Comparison of ENCODE assay signal across 19 cellular contexts in genomic region chr9:134418986-134419683, GRCh38.
DNase-seq lines count a peak whose midpoint lies in the region; ATAC-seq and TF ChIP-seq lines count a peak whose summit lies in the region.
"Had no signal": no experiment of that assay in that cellular context is flagged by ENCODE, and none has a peak within 500 bp of the region (broad histone marks: within the 10 kb centered on the region; RNA-seq: fewer than 3 reads in every experiment).

No MANE protein-coding gene starts in this region.

- peaks cover 63% of the 10 kb centered on the region for H3K4me1 ChIP-seq in psoas muscle

- H3K9me3 Mint-ChIP-seq in activated T-cell treated with anti-CD3 and anti-CD28 coated beads, Interleukin-2, amount 50 U/mL, for 72 hours: no peaks in the 10 kb centered on the region
- H3K9me3 Mint-ChIP-seq in endothelial cell (ENCODE audit: unreplicated experiment): no peaks in the 10 kb centered on the region
- no peaks in the 10 kb centered on the region for H3K9me3 Mint-ChIP-seq in activated naive CD8-positive, alpha-beta T cell treated with anti-CD3 and anti-CD28 coated beads, Interleukin-2, amount 50 U/mL, for 24 hours
- H3K9me3 Mint-ChIP-seq: CD4-positive, CD25-positive, alpha-beta regulatory T cell; memory B cell; naive B cell; T-helper 1 cell treated with Interleukin-12 subunit alpha and Interleukin-12 subunit beta and Interleukin-4 antibody, amounts not matched to agents 30 μg/mL and 1 μg/mL, for 36 hours had no signal

- intact Hi-C loops in dorsolateral prefrontal cortex (cut with DNase I) (no loop called here), psoas muscle (cut with DNase I) (no loop called here)

- H3K27ac ChIP-seq in dorsolateral prefrontal cortex (peak overlapping the region in 42 of 59 donors; percentile 8 to 78 (median 52)), psoas muscle (peak overlapping the region; percentile 84)
- H3K27ac ChIP-seq: HL-60 had no signal

- no peaks in the 10 kb centered on the region for H3K27me3 Mint-ChIP-seq in activated T-cell treated with anti-CD3 and anti-CD28 coated beads, Interleukin-2, amount 50 U/mL, for 72 hours (ENCODE audit: low read depth)
- H3K27me3 Mint-ChIP-seq in endothelial cell (ENCODE audit: unreplicated experiment): peaks cover 14% of the 10 kb centered on the region
- no peaks in the 10 kb centered on the region for H3K27me3 Mint-ChIP-seq in activated naive CD8-positive, alpha-beta T cell treated with anti-CD3 and anti-CD28 coated beads, Interleukin-2, amount 50 U/mL, for 24 hours
- H3K27me3 Mint-ChIP-seq: CD4-positive, CD25-positive, alpha-beta regulatory T cell; memory B cell had no signal

- 59 to 76% (median 61%) methylated on average over 24 of the region's 24 CpGs for WGBS in psoas muscle, 3 donors

- TF ChIP-seq CTCF in dorsolateral prefrontal cortex (IDR thresholded peaks at IDR 0.05 in 54 of 56, conservative IDR thresholded peaks at IDR 0.05 in 2 of 56; ENCODE audit: low read depth in 1 of 56, partially characterized antibody in 56 of 56) (no peak), psoas muscle (IDR thresholded peaks at IDR 0.05) (no peak), endothelial cell (IDR thresholded peaks at IDR 0.05; ENCODE audit: unreplicated experiment) (no peak)

- DNase-seq in G401 (ENCODE audit: low spot score) (peak; percentile 21), NCI-H446 treated with DMSO at 0.1 percent for 48 hours (lab: John Stamatoyannopoulos, UW) (peak; percentile 59), dorsolateral prefrontal cortex (no peak), psoas muscle (no peak), endothelial cell (ENCODE audit: low spot score) (no peak)
- no peak for DNase-seq in activated T-cell treated with anti-CD3 and anti-CD28 coated beads, Interleukin-2, amount 50 U/mL, for 72 hours
- no peak for DNase-seq in activated naive CD8-positive, alpha-beta T cell treated with anti-CD3 and anti-CD28 coated beads, Interleukin-2, amount 50 U/mL, for 24 hours
- DNase-seq: activated gamma-delta T cell treated with Interleukin-2 at 50 U/mL for 16 hours; CD4-positive, CD25-positive, alpha-beta regulatory T cell; HCEC 1CT; naive B cell; NCI-H2081; posterior cingulate gyrus; stimulated activated CD4-positive, alpha-beta T cell treated with anti-CD3 and anti-CD28 coated beads, Interleukin-1b, Interleukin-23, amount 100 ng/mL, for 48 hours; uterus had no signal

- no peak for ATAC-seq in psoas muscle
- no peak for ATAC-seq in activated T-cell treated with anti-CD3 and anti-CD28 coated beads, Interleukin-2, amount 50 U/mL, for 72 hours (replicated peaks in 1 of 2)
- no peak for ATAC-seq in HG02981 (IDR thresholded peaks at IDR 0.05; ENCODE audit: unreplicated experiment)
- no peak for ATAC-seq in activated naive CD8-positive, alpha-beta T cell treated with anti-CD3 and anti-CD28 coated beads, Interleukin-2, amount 50 U/mL, for 24 hours

- in situ Hi-C loops in G401 (cut with HindIII; ENCODE audit: low sequenced_read_pairs): no loop called here

- H3K36me3 ChIP-seq in psoas muscle (ENCODE audit: insufficient read depth in 1 of 2, low read depth in 1 of 2): peaks cover 0 to 47% of the 10 kb centered on the region in 2 donors
- H3K36me3 ChIP-seq: uterus had no signal

- H3K4me3 Mint-ChIP-seq in activated T-cell treated with anti-CD3 and anti-CD28 coated beads, Interleukin-2, amount 50 U/mL, for 72 hours: no peak overlapping the region
- no peak overlapping the region for H3K4me3 Mint-ChIP-seq in endothelial cell (ENCODE audit: unreplicated experiment)
- H3K4me3 Mint-ChIP-seq in activated naive CD8-positive, alpha-beta T cell treated with anti-CD3 and anti-CD28 coated beads, Interleukin-2, amount 50 U/mL, for 24 hours: no peak overlapping the region
- H3K4me3 Mint-ChIP-seq: CD4-positive, CD25-positive, alpha-beta regulatory T cell; memory B cell; naive B cell; T-helper 1 cell treated with Interleukin-12 subunit alpha and Interleukin-12 subunit beta and Interleukin-4 antibody, amounts not matched to agents 30 μg/mL and 1 μg/mL, for 36 hours had no signal

- H3K27me3 ChIP-seq in dorsolateral prefrontal cortex (no peaks in the 10 kb centered on the region), psoas muscle (ENCODE audit: insufficient read depth in 3 of 3, low read length in 2 of 3) (no peaks in the 10 kb centered on the region)
- H3K27me3 ChIP-seq: uterus had no signal

- H3K9me3 ChIP-seq in psoas muscle: no peaks in the 10 kb centered on the region
- H3K9me3 ChIP-seq: uterus had no signal

- H3K4me1 Mint-ChIP-seq in activated T-cell treated with anti-CD3 and anti-CD28 coated beads, Interleukin-2, amount 50 U/mL, for 72 hours (ENCODE audit: low read depth): no peaks in the 10 kb centered on the region
- no peaks in the 10 kb centered on the region for H3K4me1 Mint-ChIP-seq in endothelial cell (ENCODE audit: unreplicated experiment)
- no peaks in the 10 kb centered on the region for H3K4me1 Mint-ChIP-seq in activated naive CD8-positive, alpha-beta T cell treated with anti-CD3 and anti-CD28 coated beads, Interleukin-2, amount 50 U/mL, for 24 hours
- H3K4me1 Mint-ChIP-seq: memory B cell had no signal

- no peaks in the 10 kb centered on the region for H3K36me3 Mint-ChIP-seq in activated T-cell treated with anti-CD3 and anti-CD28 coated beads, Interleukin-2, amount 50 U/mL, for 72 hours (ENCODE audit: insufficient read depth in 2 of 2)
- peaks cover 7% of the 10 kb centered on the region for H3K36me3 Mint-ChIP-seq in endothelial cell (ENCODE audit: low read depth, unreplicated experiment)
- no peaks in the 10 kb centered on the region for H3K36me3 Mint-ChIP-seq in activated naive CD8-positive, alpha-beta T cell treated with anti-CD3 and anti-CD28 coated beads, Interleukin-2, amount 50 U/mL, for 24 hours (ENCODE audit: low read depth)
- H3K36me3 Mint-ChIP-seq: naive B cell had no signal

- H3K4me3 ChIP-seq in dorsolateral prefrontal cortex (no peak overlapping the region), psoas muscle (no peak overlapping the region)
- H3K4me3 ChIP-seq: uterus had no signal

- H3K27ac Mint-ChIP-seq in activated T-cell treated with anti-CD3 and anti-CD28 coated beads, Interleukin-2, amount 50 U/mL, for 72 hours: no peak overlapping the region
- H3K27ac Mint-ChIP-seq in endothelial cell (ENCODE audit: unreplicated experiment): no peak overlapping the region
- H3K27ac Mint-ChIP-seq in activated naive CD8-positive, alpha-beta T cell treated with anti-CD3 and anti-CD28 coated beads, Interleukin-2, amount 50 U/mL, for 24 hours: no peak overlapping the region
- H3K27ac Mint-ChIP-seq: memory B cell; T-helper 1 cell treated with Interleukin-12 subunit alpha and Interleukin-12 subunit beta and Interleukin-4 antibody, amounts not matched to agents 30 μg/mL and 1 μg/mL, for 36 hours had no signal

Comparison
In these comparisons a context has a peak if more than half of its experiments do, and no peak if none do; other contexts are left out.
1. DNase-seq: peak in G401 (single experiment) and NCI-H446 treated with DMSO at 0.1 percent for 48 hours (single experiment); none in dorsolateral prefrontal cortex (0 of 10), psoas muscle (0 of 2), activated T-cell treated with anti-CD3 and anti-CD28 coated beads, Interleukin-2, amount 50 U/mL, for 72 hours (0 of 2), endothelial cell (single experiment) and activated naive CD8-positive, alpha-beta T cell treated with anti-CD3 and anti-CD28 coated beads, Interleukin-2, amount 50 U/mL, for 24 hours (single experiment).